1 cellular context compared by ENCODE assay signal in the genomic region with DNA sequence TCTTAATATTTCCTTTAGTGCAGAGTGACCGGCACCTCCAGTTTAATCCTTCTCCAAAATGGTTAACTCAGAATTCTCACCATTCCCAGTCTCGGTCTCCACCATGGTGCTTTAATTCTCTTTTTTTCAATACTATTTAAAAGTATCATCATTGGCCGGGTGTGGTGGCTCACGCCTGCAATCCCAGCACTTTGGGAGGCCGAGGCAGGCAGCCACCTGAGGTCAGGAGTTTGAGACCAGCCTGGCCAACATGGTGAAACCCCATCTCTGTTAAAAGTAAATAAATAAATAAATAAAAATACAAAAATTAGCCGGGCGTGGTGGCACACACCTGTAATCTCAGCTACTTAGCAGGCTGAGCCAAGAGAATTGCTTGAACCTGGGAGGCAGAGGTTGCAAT. TPM values are rescaled to one million over a fixed set of nuclear protein-coding genes. Genes with fewer than 3 reads are reported as not detected.
"Had no signal": no experiment of that assay in that cellular context is flagged by ENCODE, and none has a peak within 500 bp of the region (broad histone marks: within the 10 kb centered on the region; RNA-seq: fewer than 3 reads in every experiment).

No MANE protein-coding gene starts in this region.

RNA-seq across cellular contexts. Expression of a gene that starts 35.1 kb away (rescaled TPM):
- total RNA-seq: activated B cell treated with CpG ODN at 0.5 μM for 24 hours had no signal
